Comparison of ENCODE assay signal across 9 cellular contexts in genomic region chr4:120049732-120050494, GRCh38. TPM values are rescaled to one million over a fixed set of nuclear protein-coding genes. Genes with fewer than 3 reads are reported as not detected.
DNase-seq lines count a peak whose midpoint lies in the region; ATAC-seq lines count a peak whose summit lies in the region.
"Had no signal": no experiment of that assay in that cellular context is flagged by ENCODE, and none has a peak within 500 bp of the region (broad histone marks: within the 10 kb centered on the region; RNA-seq: fewer than 3 reads in every experiment).

No MANE protein-coding gene starts in this region.

- no peak overlapping the region for H2AK5ac ChIP-seq in mesenchymal stem cell (ENCODE audit: low read length, severe bottlenecking)

- peak; percentile 86 to 90 for ATAC-seq in CD4-positive, CD25-positive, alpha-beta regulatory T cell (ENCODE audit: low read depth in 2 of 2)
- ATAC-seq in HG03378 (IDR thresholded peaks at IDR 0.05; ENCODE audit: unreplicated experiment): peak; percentile 91
- ATAC-seq in activated CD8-positive, alpha-beta T cell treated with anti-CD3 and anti-CD28 coated beads, Interleukin-2, amount 10 ng/mL, durations not matched to agents 7 days and 5 days: peak; percentile 97

- H3K4me2 ChIP-seq in mesenchymal stem cell (ENCODE audit: low read length, poor library complexity, severe bottlenecking): no peak overlapping the region

- H3K36me3 Mint-ChIP-seq in CD4-positive, CD25-positive, alpha-beta regulatory T cell: no peaks in the 10 kb centered on the region
- peaks cover 4% of the 10 kb centered on the region for H3K36me3 Mint-ChIP-seq in activated CD8-positive, alpha-beta T cell treated with anti-CD3 and anti-CD28 coated beads, Interleukin-2, amount 10 ng/mL, durations not matched to agents 7 days and 5 days (ENCODE audit: low read depth)

- no peak overlapping the region for H2BK15ac ChIP-seq in mesenchymal stem cell (ENCODE audit: low read depth, poor library complexity, severe bottlenecking)

- H3K4ac ChIP-seq in mesenchymal stem cell (ENCODE audit: low read depth in 1 of 2, low read length in 2 of 2): peak overlapping the region in 1 of 2 experiments; percentile 74

- H4K8ac ChIP-seq in mesenchymal stem cell (ENCODE audit: low read length): no peak overlapping the region

- H3K4me3 ChIP-seq in CD4-positive, CD25-positive, alpha-beta regulatory T cell (ENCODE audit: low read depth, low read length): no peak overlapping the region
- no peak overlapping the region for H3K4me3 ChIP-seq in effector memory CD4-positive, alpha-beta T cell (ENCODE audit: insufficient read depth, low read depth, low read length, poor library complexity, severe bottlenecking)
- H3K4me3 ChIP-seq in mesenchymal stem cell (ENCODE audit: insufficient read depth in 1 of 2, low read depth in 1 of 2, low read length in 2 of 2): peak overlapping the region in 1 of 2 experiments; percentile 79

- H3K9ac ChIP-seq in mesenchymal stem cell (ENCODE audit: low read length): peak overlapping the region; percentile 84

- CTCF ChIA-PET in activated CD8-positive, alpha-beta T cell treated with anti-CD3 and anti-CD28 coated beads, Interleukin-2, amount 10 ng/mL, durations not matched to agents 7 days and 5 days (lab: Charles Lee): interaction anchor here (3.5 kb wide), 1 partner anchor 422 kb away, joined by 23 read pairs; the partner anchor contains the start of gene PDE5A

- H4K91ac ChIP-seq in mesenchymal stem cell (ENCODE audit: low read length): no peak overlapping the region

- DNase-seq in CD4-positive, CD25-positive, alpha-beta regulatory T cell: peak; percentile 61 to 74 (median 73)
- peak; percentile 28 for DNase-seq in GM19240 (ENCODE audit: insufficient read length, low spot score)
- DNase-seq in NCI-H748 (lab: John Stamatoyannopoulos, UW; ENCODE audit: unreplicated experiment): peak; percentile 85
- DNase-seq in activated CD8-positive, alpha-beta T cell treated with anti-CD3 and anti-CD28 coated beads, Interleukin-2, amount 10 ng/mL, durations not matched to agents 7 days and 5 days: peak; percentile 84
- peak; percentile 30 to 61 (median 37) for DNase-seq in effector memory CD4-positive, alpha-beta T cell
- DNase-seq in mesenchymal stem cell: peak; percentile 92
- peak; percentile 24 for DNase-seq in stimulated activated CD8-positive, alpha-beta memory T cell treated with anti-CD3 and anti-CD28 coated beads, Interleukin-12 subunit alpha, Interleukin-12 subunit beta, amount 100 ng/mL, for 4 hours (ENCODE audit: low read depth)

- no peaks in the 10 kb centered on the region for H3K36me3 ChIP-seq in CD4-positive, CD25-positive, alpha-beta regulatory T cell (ENCODE audit: control insufficient read depth, insufficient read depth, low read length)
- no peaks in the 10 kb centered on the region for H3K36me3 ChIP-seq in effector memory CD4-positive, alpha-beta T cell (ENCODE audit: control insufficient read depth, insufficient read depth, low read length)
- H3K36me3 ChIP-seq in mesenchymal stem cell (ENCODE audit: control insufficient read depth in 1 of 2, insufficient read depth in 2 of 2, low read depth in 1 of 2, low read length in 2 of 2): no peaks in the 10 kb centered on the region

- no peak overlapping the region for H2BK120ac ChIP-seq in mesenchymal stem cell (ENCODE audit: low read depth, low read length)

- 24% methylated on average over 10 of the region's 11 CpGs for WGBS in mesenchymal stem cell

- H3K27ac Mint-ChIP-seq in CD4-positive, CD25-positive, alpha-beta regulatory T cell: peak overlapping the region in 1 of 3 donors; percentile 76
- H3K27ac Mint-ChIP-seq in activated CD8-positive, alpha-beta T cell treated with anti-CD3 and anti-CD28 coated beads, Interleukin-2, amount 10 ng/mL, durations not matched to agents 7 days and 5 days: no peak overlapping the region
- H3K27ac Mint-ChIP-seq: activated naive CD8-positive, alpha-beta T cell had no signal

- H3K27me3 Mint-ChIP-seq in CD4-positive, CD25-positive, alpha-beta regulatory T cell: no peaks in the 10 kb centered on the region
- no peaks in the 10 kb centered on the region for H3K27me3 Mint-ChIP-seq in activated CD8-positive, alpha-beta T cell treated with anti-CD3 and anti-CD28 coated beads, Interleukin-2, amount 10 ng/mL, durations not matched to agents 7 days and 5 days (ENCODE audit: low read depth)
- H3K27me3 Mint-ChIP-seq: activated naive CD8-positive, alpha-beta T cell had no signal

- no peaks in the 10 kb centered on the region for H3K9me3 ChIP-seq in CD4-positive, CD25-positive, alpha-beta regulatory T cell (ENCODE audit: control insufficient read depth in 2 of 2, low read length in 2 of 2)
- H3K9me3 ChIP-seq in effector memory CD4-positive, alpha-beta T cell (ENCODE audit: control insufficient read depth, low read length): no peaks in the 10 kb centered on the region
- H3K9me3 ChIP-seq in mesenchymal stem cell (ENCODE audit: control insufficient read depth, low read length): no peaks in the 10 kb centered on the region

- H3K4me3 Mint-ChIP-seq in CD4-positive, CD25-positive, alpha-beta regulatory T cell: peak overlapping the region in 2 of 4 donors; percentile 60 to 65
- H3K4me3 Mint-ChIP-seq in activated CD8-positive, alpha-beta T cell treated with anti-CD3 and anti-CD28 coated beads, Interleukin-2, amount 10 ng/mL, durations not matched to agents 7 days and 5 days: no peak overlapping the region
- H3K4me3 Mint-ChIP-seq: activated naive CD8-positive, alpha-beta T cell had no signal

- no peak overlapping the region for H3K14ac ChIP-seq in mesenchymal stem cell (ENCODE audit: low read length in 2 of 2)

- H2BK5ac ChIP-seq in mesenchymal stem cell (ENCODE audit: low read depth, low read length, poor library complexity, severe bottlenecking): no peak overlapping the region

- H3K79me1 ChIP-seq in mesenchymal stem cell (replicated peaks; ENCODE audit: low read length, poor library complexity, severe bottlenecking): no peaks in the 10 kb centered on the region

- peaks cover 0 to 3% (median 1%) of the 10 kb centered on the region in 4 donors for H3K4me1 Mint-ChIP-seq in CD4-positive, CD25-positive, alpha-beta regulatory T cell
- peaks cover 2% of the 10 kb centered on the region for H3K4me1 Mint-ChIP-seq in activated CD8-positive, alpha-beta T cell treated with anti-CD3 and anti-CD28 coated beads, Interleukin-2, amount 10 ng/mL, durations not matched to agents 7 days and 5 days (ENCODE audit: low read depth)

- no peak overlapping the region for H3K23ac ChIP-seq in mesenchymal stem cell (ENCODE audit: low read length in 2 of 2)

- no peak overlapping the region for H3K27ac ChIP-seq in CD4-positive, CD25-positive, alpha-beta regulatory T cell (ENCODE audit: insufficient read depth, low read length, poor library complexity, severe bottlenecking)
- no peak overlapping the region for H3K27ac ChIP-seq in effector memory CD4-positive, alpha-beta T cell (ENCODE audit: insufficient read depth, low read length, poor library complexity, severe bottlenecking)
- H3K27ac ChIP-seq in mesenchymal stem cell (ENCODE audit: low read length, poor library complexity, severe bottlenecking): no peak overlapping the region

- peak overlapping the region in 1 of 2 experiments; percentile 59 for H2BK12ac ChIP-seq in mesenchymal stem cell (ENCODE audit: low read length in 2 of 2)

- no peaks in the 10 kb centered on the region for H3K4me1 ChIP-seq in CD4-positive, CD25-positive, alpha-beta regulatory T cell (ENCODE audit: control insufficient read depth, insufficient read depth, low read length, poor library complexity, severe bottlenecking)
- no peaks in the 10 kb centered on the region for H3K4me1 ChIP-seq in effector memory CD4-positive, alpha-beta T cell (ENCODE audit: control insufficient read depth, insufficient read depth, low read length, poor library complexity, severe bottlenecking)
- no peaks in the 10 kb centered on the region for H3K4me1 ChIP-seq in mesenchymal stem cell (ENCODE audit: control insufficient read depth, insufficient read depth, low read depth, low read length)

- peak overlapping the region; percentile 68 for H2AFZ ChIP-seq in mesenchymal stem cell (ENCODE audit: low read depth, low read length)

- H3K27me3 ChIP-seq in CD4-positive, CD25-positive, alpha-beta regulatory T cell (ENCODE audit: control insufficient read depth, insufficient read depth, low read length): no peaks in the 10 kb centered on the region
- H3K27me3 ChIP-seq in effector memory CD4-positive, alpha-beta T cell (replicated peaks; ENCODE audit: control insufficient read depth, insufficient read depth, low read length, poor library complexity, severe bottlenecking): no peaks in the 10 kb centered on the region
- no peaks in the 10 kb centered on the region for H3K27me3 ChIP-seq in mesenchymal stem cell (ENCODE audit: control insufficient read depth in 1 of 2, insufficient read depth in 1 of 2, low read length in 2 of 2)

- H3K9me3 Mint-ChIP-seq in CD4-positive, CD25-positive, alpha-beta regulatory T cell: peaks cover 0 to 1% (median 0%) of the 10 kb centered on the region in 7 donors
- no peaks in the 10 kb centered on the region for H3K9me3 Mint-ChIP-seq in activated CD8-positive, alpha-beta T cell treated with anti-CD3 and anti-CD28 coated beads, Interleukin-2, amount 10 ng/mL, durations not matched to agents 7 days and 5 days (ENCODE audit: insufficient read depth)

- H3K18ac ChIP-seq in mesenchymal stem cell (ENCODE audit: low read depth in 1 of 2, low read length in 2 of 2): peak overlapping the region in 1 of 2 experiments; percentile 80

- POLR2A ChIA-PET in activated CD8-positive, alpha-beta T cell treated with anti-CD3 and anti-CD28 coated beads, Interleukin-2, amount 10 ng/mL, durations not matched to agents 7 days and 5 days (lab: Charles Lee): no interaction called here

RNA-seq across cellular contexts. Expression of gene MAD2L1, which starts 16.7 kb away (rescaled TPM):
- total RNA-seq in CD4-positive, CD25-positive, alpha-beta regulatory T cell: 6.3 TPM
- 10 to 100 TPM; 15.1 to 16.5 (median 15.8) TPM for polyA plus RNA-seq in CD4-positive, CD25-positive, alpha-beta regulatory T cell
- total RNA-seq in activated CD8-positive, alpha-beta T cell treated with anti-CD3 and anti-CD28 coated beads, Interleukin-2, amount 10 ng/mL, durations not matched to agents 7 days and 5 days: 10 to 100 TPM; 68.4 to 68.5 TPM
- polyA plus RNA-seq in mesenchymal stem cell (2013, experiment 1 of 2): 5.1 TPM
- 6.1 TPM for polyA plus RNA-seq in mesenchymal stem cell (2013, experiment 2 of 2)

Comparison
In these comparisons a context has a peak if more than half of its experiments do, and no peak if none do; other contexts are left out.
1. DNase-seq: peak in every context shown above with its lines; median percentile 92 in mesenchymal stem cell; 85 in NCI-H748; 84 in activated CD8-positive, alpha-beta T cell treated with anti-CD3 and anti-CD28 coated beads, Interleukin-2, amount 10 ng/mL, durations not matched to agents 7 days and 5 days; 73 in CD4-positive, CD25-positive, alpha-beta regulatory T cell; 37 in effector memory CD4-positive, alpha-beta T cell; 28 in GM19240; 24 in stimulated activated CD8-positive, alpha-beta memory T cell treated with anti-CD3 and anti-CD28 coated beads, Interleukin-12 subunit alpha, Interleukin-12 subunit beta, amount 100 ng/mL, for 4 hours.